In genomic region chr10:97640868-97641811, GRCh38 we compare ENCODE assay signal across 8 cellular contexts. TPM values are rescaled to one million over a fixed set of nuclear protein-coding genes. Genes with fewer than 3 reads are reported as not detected.
DNase-seq lines count a peak whose midpoint lies in the region; ATAC-seq and TF ChIP-seq lines count a peak whose summit lies in the region.

No MANE protein-coding gene starts in this region.

- H3K27ac Mint-ChIP-seq in CD8-positive, alpha-beta T cell, result peak overlapping the region; percentile 90
- H3K27ac Mint-ChIP-seq in activated CD4-positive, alpha-beta memory T cell treated with anti-CD3 and anti-CD28 coated beads for 36 hours, result peak overlapping the region; percentile 79
- H3K27ac Mint-ChIP-seq in naive B cell, result peak overlapping the region; percentile 76 to 98 (median 96)

- peak overlapping the region in 1 of 2 experiments; percentile 57; a peak in 2 of 4 replicates for H4K8ac ChIP-seq in IMR-90 (ENCODE audit: low read depth in 2 of 2, low read length in 2 of 2)

- no peaks in the 10 kb centered on the region for H3K27me3 Mint-ChIP-seq in CD8-positive, alpha-beta T cell (ENCODE audit: low read depth)
- no peaks in the 10 kb centered on the region for H3K27me3 Mint-ChIP-seq in activated CD4-positive, alpha-beta memory T cell treated with anti-CD3 and anti-CD28 coated beads for 36 hours
- no peaks in the 10 kb centered on the region for H3K27me3 Mint-ChIP-seq in naive B cell

- peak in 4 of 7 experiments; percentile 1 to 29 (median 17) for DNase-seq in CD8-positive, alpha-beta T cell
- peak; percentile 77 for DNase-seq in IMR-90
- DNase-seq in activated CD4-positive, alpha-beta memory T cell treated with anti-CD3 and anti-CD28 coated beads for 36 hours, result peak; percentile 45
- peak; percentile 66 for DNase-seq in fibroblast of gingiva (ENCODE audit: low read depth)
- peak; percentile 45 for DNase-seq in naive B cell
- DNase-seq in upper lobe of right lung, result peak; percentile 73
- DNase-seq in NCI-H526 treated with DMSO at 0.1 percent for 48 hours (lab: John Stamatoyannopoulos, UW), result no peak

- H2BK20ac ChIP-seq in IMR-90 (ENCODE audit: low read depth, low read length), result no peak overlapping the region

- H3K9me3 Mint-ChIP-seq in CD8-positive, alpha-beta T cell, result no peaks in the 10 kb centered on the region
- no peaks in the 10 kb centered on the region for H3K9me3 Mint-ChIP-seq in activated CD4-positive, alpha-beta memory T cell treated with anti-CD3 and anti-CD28 coated beads for 36 hours
- H3K9me3 Mint-ChIP-seq in naive B cell, result no peaks in the 10 kb centered on the region

- no peak overlapping the region for H4K5ac ChIP-seq in IMR-90 (ENCODE audit: low read depth, low read length)

- ATAC-seq in CD8-positive, alpha-beta T cell, result no peak
- ATAC-seq in GM21390 (IDR thresholded peaks at IDR 0.05; ENCODE audit: unreplicated experiment) (peak; percentile 27), IMR-90 (ENCODE audit: low read depth) (peak; percentile 39), naive B cell (ENCODE audit: low read depth in 2 of 2) (peak; percentile 14 to 15), upper lobe of right lung (peak; percentile 54)

- H3K4me1 Mint-ChIP-seq in CD8-positive, alpha-beta T cell (ENCODE audit: low read depth), result peaks cover 27% of the 10 kb centered on the region
- H3K4me1 Mint-ChIP-seq in activated CD4-positive, alpha-beta memory T cell treated with anti-CD3 and anti-CD28 coated beads for 36 hours (ENCODE audit: low read depth), result peaks cover 17% of the 10 kb centered on the region
- peaks cover 15 to 26% (median 20%) of the 10 kb centered on the region in 3 donors for H3K4me1 Mint-ChIP-seq in naive B cell

- no peaks in the 10 kb centered on the region for H3K36me3 ChIP-seq in CD8-positive, alpha-beta T cell (ENCODE audit: insufficient read depth, low read length)
- H3K36me3 ChIP-seq in IMR-90 (ENCODE audit: control insufficient read depth, insufficient read depth, low read length), result peaks cover 9% of the 10 kb centered on the region
- H3K36me3 ChIP-seq in upper lobe of right lung, result peaks cover 6% of the 10 kb centered on the region

- H3K27me3 ChIP-seq in CD8-positive, alpha-beta T cell (ENCODE audit: insufficient read depth, low read length), result no peaks in the 10 kb centered on the region
- H3K27me3 ChIP-seq in IMR-90 (ENCODE audit: control insufficient read depth, insufficient read depth, low read length) (no peaks in the 10 kb centered on the region), upper lobe of right lung (no peaks in the 10 kb centered on the region)

- H3K14ac ChIP-seq in IMR-90 (replicated peaks; ENCODE audit: low read depth, low read length), result peak overlapping the region; percentile 49

- no peak for TF ChIP-seq CTCF in CD8-positive, alpha-beta T cell (IDR thresholded peaks at IDR 0.05)
- no peak for TF ChIP-seq CTCF in IMR-90 (conservative IDR thresholded peaks at IDR 0.05; ENCODE audit: low read depth, low read length)
- no peak for TF ChIP-seq CTCF in upper lobe of right lung (IDR thresholded peaks at IDR 0.05)

- dilution Hi-C loops in IMR-90 (cut with HindIII; ENCODE audit: low sequenced_read_pairs, unreplicated experiment), result no loop called here

- in situ Hi-C loops in IMR-90 (cut with MboI; ENCODE audit: low sequenced_read_pairs), result no loop called here

- TF ChIP-seq POLR2A in IMR-90 (IDR thresholded peaks at IDR 0.05; ENCODE audit: low read depth, low read length), result no peak

- H2BK15ac ChIP-seq in IMR-90 (ENCODE audit: low read depth, low read length), result peak overlapping the region; percentile 45; the same call in 1 of the 3 replicates

- peaks cover 10 to 37% of the 10 kb centered on the region in 2 experiments; a peak in 3 of 4 replicates for H3K79me1 ChIP-seq in IMR-90 (ENCODE audit: low read depth in 1 of 2, low read length in 2 of 2)

- H3K9ac ChIP-seq in IMR-90 (ENCODE audit: low read depth, low read length), result peak overlapping the region; percentile 90

- H2AK9ac ChIP-seq in IMR-90 (replicated peaks; ENCODE audit: low read depth, low read length, poor library complexity), result peak overlapping the region; percentile 94

- CTCF ChIA-PET in CD8-positive, alpha-beta T cell (lab: Charles Lee), result interaction anchor here (0.9 to 1.0 kb wide), 2 partner anchors 46 to 91 kb away, joined by 3 read pairs; partner anchors contain the start of gene AVPI1
- CTCF ChIA-PET in IMR-90 (lab: Yijun Ruan, JAX), result interaction anchor here (0.6 to 1.2 kb wide), 4 partner anchors 14 to 555 kb away, joined by 3 to 4 read pairs (median 3); no protein-coding TSS in a partner anchor
- CTCF ChIA-PET in activated CD4-positive, alpha-beta memory T cell treated with anti-CD3 and anti-CD28 coated beads for 36 hours (lab: Charles Lee), result interaction anchor here (0.7 to 1.9 kb wide), 3 partner anchors 60 to 1552 kb away, joined by 3 to 7 read pairs (median 4); partner anchors contain the start of gene ANKRD2

- H3K23ac ChIP-seq in IMR-90 (ENCODE audit: low read depth, low read length), result peak overlapping the region; percentile 82

- 2% methylated on average over 36 of the region's 67 CpGs; no CpG with 5 or more reads in 1 of the 2 experiments for WGBS in IMR-90 (ENCODE audit: extremely low coverage in 2 of 2, insufficient read length in 1 of 2), 2 experiments

- peak overlapping the region; percentile 66; the same call in 1 of the 2 replicates for H3K56ac ChIP-seq in IMR-90 (ENCODE audit: extremely low read depth, insufficient read depth, low read length)

- BruUV-seq in IMR-90 (replicated peaks; lab: Mats Ljungman, UMichigan), result no TSS peak

- POLR2A ChIA-PET in CD8-positive, alpha-beta T cell (lab: Charles Lee), result interaction anchor here (0.6 to 3.0 kb wide), 3 partner anchors 46 to 700 kb away, joined by 3 to 14 read pairs (median 3); partner anchors contain the start of gene AVPI1
- POLR2A ChIA-PET in IMR-90 (lab: Charles Lee; ENCODE audit: unreplicated experiment), result interaction anchor here (1.0 kb wide), 1 partner anchor 13 kb away, joined by 3 read pairs; no protein-coding TSS in a partner anchor
- POLR2A ChIA-PET in activated CD4-positive, alpha-beta memory T cell treated with anti-CD3 and anti-CD28 coated beads for 36 hours (lab: Charles Lee), result interaction anchor here (0.8 to 2.0 kb wide), 8 partner anchors 8 to 809 kb away, joined by 3 to 9 read pairs (median 3); partner anchors contain the start of genes AVPI1, LCOR and R3HCC1L

- peak overlapping the region; percentile 91 for H2BK5ac ChIP-seq in IMR-90 (ENCODE audit: low read depth, low read length, poor library complexity, severe bottlenecking)

- H2AFZ ChIP-seq in IMR-90 (replicated peaks; ENCODE audit: low read length, poor library complexity), result peak overlapping the region; percentile 84

- H3K4ac ChIP-seq in IMR-90 (ENCODE audit: low read depth, low read length), result peak overlapping the region; percentile 71

- TF ChIP-seq RAD21 in IMR-90 (IDR thresholded peaks at IDR 0.05; ENCODE audit: low read length), result no peak

- peaks cover 9% of the 10 kb centered on the region; the same call in 1 of the 2 replicates for H4K20me1 ChIP-seq in IMR-90 (ENCODE audit: insufficient read depth, low read length)

- peak overlapping the region; percentile 22 for H2AK5ac ChIP-seq in IMR-90 (ENCODE audit: low read depth, low read length)

- peaks cover 28% of the 10 kb centered on the region for H3K36me3 Mint-ChIP-seq in CD8-positive, alpha-beta T cell
- peaks cover 8% of the 10 kb centered on the region for H3K36me3 Mint-ChIP-seq in activated CD4-positive, alpha-beta memory T cell treated with anti-CD3 and anti-CD28 coated beads for 36 hours
- H3K36me3 Mint-ChIP-seq in naive B cell, result no peaks in the 10 kb centered on the region

- peak overlapping the region; percentile 90 for H3K4me2 ChIP-seq in IMR-90 (ENCODE audit: low read depth, low read length)

- peak overlapping the region; percentile 55; the same call in 1 of the 2 replicates for H3K18ac ChIP-seq in IMR-90 (ENCODE audit: low read depth, low read length)

- H4K91ac ChIP-seq in IMR-90 (ENCODE audit: insufficient read depth, low read depth, low read length), result peak overlapping the region; percentile 10

- H2BK120ac ChIP-seq in IMR-90 (ENCODE audit: low read depth, low read length), result peak overlapping the region; percentile 43

- peaks cover 7% of the 10 kb centered on the region; the same call in 1 of the 2 replicates for H3K9me1 ChIP-seq in IMR-90 (ENCODE audit: insufficient read depth, low read length)

- H3K27ac ChIP-seq in CD8-positive, alpha-beta T cell (ENCODE audit: low read depth, low read length), result peak overlapping the region; percentile 54
- H3K27ac ChIP-seq in IMR-90 (ENCODE audit: insufficient read depth, low read length) (peak overlapping the region; percentile 88), upper lobe of right lung (peak overlapping the region; percentile 85)

- peaks cover 10% of the 10 kb centered on the region for H3K4me1 ChIP-seq in CD8-positive, alpha-beta T cell (ENCODE audit: insufficient read depth, low read length)
- no peaks in the 10 kb centered on the region for H3K4me1 ChIP-seq in IMR-90 (ENCODE audit: control insufficient read depth, insufficient read depth, low read length)
- peaks cover 17% of the 10 kb centered on the region for H3K4me1 ChIP-seq in upper lobe of right lung

- intact Hi-C loops in CD8-positive, alpha-beta T cell (cut with DNase I, micrococcal nuclease), result loop anchor here (1.0 to 10.0 kb wide), 8 partner anchors 8 to 1974 kb away; partner anchors contain the start of genes AVPI1 (in 2 of the 2), FRAT2 (in 1 of the 2), LCOR (in 1 of the 2) and MMS19 (in 1 of the 2)
- intact Hi-C loops in IMR-90 (cut with micrococcal nuclease) (loop anchor here (1.0 to 5.0 kb wide), 3 partner anchors 8 to 144 kb away; partner anchors contain the start of genes ANKRD2, MMS19 and UBTD1), upper lobe of right lung (cut with DNase I) (no loop called here)
- intact Hi-C loops in activated CD4-positive, alpha-beta memory T cell treated with anti-CD3 and anti-CD28 coated beads for 36 hours (cut with micrococcal nuclease), result loop anchor here (1.0 to 2.0 kb wide), 5 partner anchors 8 to 213 kb away; partner anchors contain the start of genes ANKRD2, AVPI1, MMS19 and UBTD1

- H3K9me3 ChIP-seq in CD8-positive, alpha-beta T cell (ENCODE audit: low read length), result no peaks in the 10 kb centered on the region
- no peaks in the 10 kb centered on the region for H3K9me3 ChIP-seq in IMR-90 (ENCODE audit: control insufficient read depth, insufficient read depth, low read length)
- H3K9me3 ChIP-seq in upper lobe of right lung, result no peaks in the 10 kb centered on the region

- H3K4me3 Mint-ChIP-seq in CD8-positive, alpha-beta T cell, result peak overlapping the region; percentile 95
- H3K4me3 Mint-ChIP-seq in activated CD4-positive, alpha-beta memory T cell treated with anti-CD3 and anti-CD28 coated beads for 36 hours, result peak overlapping the region; percentile 97
- H3K4me3 Mint-ChIP-seq in naive B cell, result peak overlapping the region; percentile 92 to 99 (median 98)

- H3K4me3 ChIP-seq in CD8-positive, alpha-beta T cell (ENCODE audit: low read depth, low read length), result peak overlapping the region; percentile 84
- H3K4me3 ChIP-seq in IMR-90 (ENCODE audit: insufficient read depth, low read depth, low read length), result peak overlapping the region; percentile 77
- H3K4me3 ChIP-seq in upper lobe of right lung, result peak overlapping the region; percentile 83

RNA-seq across cellular contexts. Expression of gene PI4K2A, which starts 0.7 kb away (rescaled TPM):
- 10 to 100 TPM; 37.6 to 37.7 TPM for total RNA-seq in CD8-positive, alpha-beta T cell
- total RNA-seq in IMR-90 (2012; rRNA removed) (15.6 and 15.8 TPM in 2 replicates), upper lobe of right lung (28.3 TPM)
- polyA plus RNA-seq in IMR-90 (2012; rRNA removed) (25.3 and 27.3 TPM in 2 replicates), naive B cell (ENCODE audit: low read depth in 6 of 6) (1 to 10 TPM; 5.1 to 7.9 (median 6.4) TPM)
- polyA plus RNA-seq in IMR-90 (2012; cell fraction: cytosol; rRNA removed), result 16.6 and 18.3 TPM in 2 replicates
- 16.4 and 20.0 TPM in 2 replicates for polyA plus RNA-seq in IMR-90 (2012; cell fraction: nucleus; rRNA removed; ENCODE audit: low replicate concordance)
- total RNA-seq in activated CD4-positive, alpha-beta memory T cell treated with anti-CD3 and anti-CD28 coated beads for 36 hours, result 10 to 100 TPM; 13.1 to 13.2 TPM

RNA-seq across cellular contexts. Expression of gene MORN4, which starts 7.8 kb away (rescaled TPM):
- not detected for total RNA-seq in CD8-positive, alpha-beta T cell
- total RNA-seq in IMR-90 (2012; rRNA removed) (3.2 and 3.3 TPM in 2 replicates), upper lobe of right lung (3.8 TPM)
- polyA plus RNA-seq in IMR-90 (2012; rRNA removed) (8.4 and 10.1 TPM in 2 replicates), naive B cell (ENCODE audit: low read depth in 6 of 6) (1 to 10 TPM in 2 of 6 donors, under 1 TPM in 3, not detected in 1; 0.27 to 2.1 (median 0.77) TPM)
- 7.4 and 9.0 TPM in 2 replicates for polyA plus RNA-seq in IMR-90 (2012; cell fraction: cytosol; rRNA removed)
- polyA plus RNA-seq in IMR-90 (2012; cell fraction: nucleus; rRNA removed; ENCODE audit: low replicate concordance), result 1.8 and 7.7 TPM in 2 replicates
- total RNA-seq in activated CD4-positive, alpha-beta memory T cell treated with anti-CD3 and anti-CD28 coated beads for 36 hours, result 1 to 10 TPM; 5.3 to 6.5 TPM

RNA-seq across cellular contexts. Expression of gene AVPI1, which starts 45.9 kb away (rescaled TPM):
- 10 to 100 TPM; 13.7 TPM for total RNA-seq in CD8-positive, alpha-beta T cell
- total RNA-seq in IMR-90 (2012; rRNA removed) (26.7 and 30.8 TPM in 2 replicates), upper lobe of right lung (20.5 TPM)
- polyA plus RNA-seq in IMR-90 (2012; rRNA removed) (29.8 and 33.6 TPM in 2 replicates), naive B cell (ENCODE audit: low read depth in 6 of 6) (1 to 10 TPM; 1.4 to 4.0 (median 2.3) TPM)
- 26.3 and 37.5 TPM in 2 replicates for polyA plus RNA-seq in IMR-90 (2012; cell fraction: cytosol; rRNA removed)
- 27.2 and 28.1 TPM in 2 replicates for polyA plus RNA-seq in IMR-90 (2012; cell fraction: nucleus; rRNA removed; ENCODE audit: low replicate concordance)
- 1 to 10 TPM; 1.7 to 2.1 TPM for total RNA-seq in activated CD4-positive, alpha-beta memory T cell treated with anti-CD3 and anti-CD28 coated beads for 36 hours

RNA-seq across cellular contexts. Expression of gene C10orf62, which starts 51.6 kb away (rescaled TPM):
- total RNA-seq in CD8-positive, alpha-beta T cell, result not detected
- total RNA-seq in IMR-90 (2012; rRNA removed) (not detected in 2 replicates), upper lobe of right lung (not detected)
- polyA plus RNA-seq in IMR-90 (2012; rRNA removed) (not detected in 2 replicates), naive B cell (ENCODE audit: low read depth in 6 of 6) (not detected)
- not detected in 2 replicates for polyA plus RNA-seq in IMR-90 (2012; cell fraction: cytosol; rRNA removed)
- polyA plus RNA-seq in IMR-90 (2012; cell fraction: nucleus; rRNA removed; ENCODE audit: low replicate concordance), result 0.13 and 0.14 TPM in 2 replicates
- not detected for total RNA-seq in activated CD4-positive, alpha-beta memory T cell treated with anti-CD3 and anti-CD28 coated beads for 36 hours

RNA-seq across cellular contexts. Expression of gene HOGA1, which starts 57.0 kb away (rescaled TPM):
- not detected for total RNA-seq in CD8-positive, alpha-beta T cell
- 0.36 and 0.56 TPM in 2 replicates for total RNA-seq in IMR-90 (2012; rRNA removed)
- 0.41 and 0.42 TPM in 2 replicates for polyA plus RNA-seq in IMR-90 (2012; rRNA removed)
- 0.25 and 0.45 TPM in 2 replicates for polyA plus RNA-seq in IMR-90 (2012; cell fraction: cytosol; rRNA removed)
- polyA plus RNA-seq in IMR-90 (2012; cell fraction: nucleus; rRNA removed; ENCODE audit: low replicate concordance), result 1.2 and 1.4 TPM in 2 replicates
- not detected for total RNA-seq in activated CD4-positive, alpha-beta memory T cell treated with anti-CD3 and anti-CD28 coated beads for 36 hours
- polyA plus RNA-seq in naive B cell (ENCODE audit: low read depth in 6 of 6), result not detected
- 2.3 TPM for total RNA-seq in upper lobe of right lung
